ENCODE assay signal across 8 cellular contexts in the genomic region with DNA sequence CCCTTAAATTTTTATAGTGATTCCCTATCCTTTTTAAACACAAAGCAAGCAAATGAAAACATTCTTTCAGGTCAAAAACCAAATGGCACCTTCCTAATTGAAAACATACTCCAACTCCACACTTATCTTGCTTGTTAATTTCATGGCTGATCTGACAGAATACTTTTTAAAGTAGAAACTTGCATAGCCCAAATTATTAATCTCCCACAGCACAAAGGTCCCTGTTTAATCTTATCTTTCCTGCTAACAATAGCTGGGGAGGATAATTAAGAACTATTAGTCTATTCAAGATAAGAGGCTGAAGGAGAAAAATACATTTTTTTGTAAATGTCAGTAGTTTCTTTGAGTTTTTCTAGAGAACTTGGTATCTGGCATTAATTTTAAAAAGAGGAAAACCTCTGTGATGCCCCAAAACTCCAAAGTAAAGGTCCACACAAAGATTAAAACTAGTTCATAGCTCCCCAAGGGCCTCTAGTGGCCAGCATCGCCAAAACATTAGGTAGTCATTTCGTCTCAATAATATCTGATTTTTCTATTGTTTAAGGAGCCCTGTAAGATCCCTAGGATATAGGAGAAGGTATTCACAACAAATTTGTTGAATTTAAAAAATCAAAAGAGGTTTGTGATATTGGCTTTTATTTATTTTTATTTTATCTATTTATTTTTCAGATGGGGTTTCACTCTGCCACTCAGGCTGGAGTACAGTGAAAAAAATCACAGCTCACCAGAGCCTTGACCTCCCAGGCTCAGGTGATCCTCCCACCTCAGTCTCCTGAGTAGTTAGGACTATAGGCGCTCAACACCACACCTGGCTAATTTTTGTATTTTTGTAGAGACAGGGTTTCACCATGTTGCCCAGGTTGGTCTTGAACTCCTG. TPM values are rescaled to one million over a fixed set of nuclear protein-coding genes. Genes with fewer than 3 reads are reported as not detected.
A peak's percentile ranks its signal among the peaks of the same experiment; 100 is the strongest.
DNase-seq lines count a peak whose midpoint lies in the region; ATAC-seq and TF ChIP-seq lines count a peak whose summit lies in the region.

No MANE protein-coding gene starts in this region.

- H3K27me3 Mint-ChIP-seq in progenitor cell of endocrine pancreas: peaks cover 16% of the 10 kb centered on the region

- peaks cover 0 to 9% (median 2%) of the 10 kb centered on the region in 12 donors for H3K4me1 ChIP-seq in heart left ventricle

- TF ChIP-seq POLR2A in heart left ventricle (IDR thresholded peaks at IDR 0.05): no peak

- H3K27me3 ChIP-seq in heart left ventricle: no peaks in the 10 kb centered on the region

- TF ChIP-seq CTCF in heart left ventricle (IDR thresholded peaks at IDR 0.05) (peak in 11 of 12 donors; percentile 32 to 70 (median 55)), foreskin fibroblast (IDR thresholded peaks at IDR 0.05; ENCODE audit: low read depth, low read length) (peak; percentile 74), progenitor cell of endocrine pancreas (IDR thresholded peaks at IDR 0.05; ENCODE audit: unreplicated experiment) (peak; percentile 69)

- H3K4me3 ChIP-seq in heart left ventricle (no peak overlapping the region), foreskin fibroblast (ENCODE audit: low read depth in 1 of 2, low read length in 2 of 2) (no peak overlapping the region)

- H3K36me3 Mint-ChIP-seq in progenitor cell of endocrine pancreas (ENCODE audit: insufficient read depth): no peaks in the 10 kb centered on the region

- H3K27ac ChIP-seq in heart left ventricle: no peak overlapping the region

- no peaks in the 10 kb centered on the region for H3K9me3 ChIP-seq in heart left ventricle

- 33 to 41% (median 37%) methylated on average over 3 of the region's 3 CpGs for WGBS in heart left ventricle, 4 donors

- ATAC-seq in heart left ventricle (peak in 2 of 4 donors; percentile 34 to 43), Right ventricle myocardium inferior (no peak), HG02610 (IDR thresholded peaks at IDR 0.05; ENCODE audit: unreplicated experiment) (no peak), HG02571 (IDR thresholded peaks at IDR 0.05; ENCODE audit: unreplicated experiment) (no peak)

- intact Hi-C loops in heart left ventricle (cut with DNase I) (loop anchor here (1.0 to 10.0 kb wide), 10 partner anchors 218 to 328 kb away; no protein-coding TSS in a partner anchor), Right ventricle myocardium inferior (cut with DNase I) (loop anchor here (5.0 kb wide), 2 partner anchors 286 to 326 kb away; no protein-coding TSS in a partner anchor)

- H3K36me3 ChIP-seq in heart left ventricle: no peaks in the 10 kb centered on the region

- DNase-seq in heart left ventricle (peak in 1 of 5 donors; percentile 32), Right ventricle myocardium inferior (ENCODE audit: missing footprints) (no peak), NCI-H1694 treated with DMSO at 0.1 percent for 48 hours (lab: John Stamatoyannopoulos, UW) (peak; percentile 29), activated T-cell treated with anti-CD3 and anti-CD28 coated beads for 4 hours (peak; percentile 23), foreskin fibroblast (peak; percentile 45 to 79), progenitor cell of endocrine pancreas (ENCODE audit: low spot score, unreplicated experiment) (no peak)

- peaks cover 8% of the 10 kb centered on the region for H3K4me1 Mint-ChIP-seq in progenitor cell of endocrine pancreas (ENCODE audit: low read depth)

- H3K9me3 Mint-ChIP-seq in progenitor cell of endocrine pancreas (ENCODE audit: low read depth): no peaks in the 10 kb centered on the region

- peak overlapping the region; percentile 25 for H3K27ac Mint-ChIP-seq in progenitor cell of endocrine pancreas

- no peak overlapping the region for H3K4me3 Mint-ChIP-seq in progenitor cell of endocrine pancreas (ENCODE audit: low read depth)

RNA-seq across cellular contexts. Expression of a gene that starts 14.7 kb away (rescaled TPM):
- total RNA-seq in heart left ventricle (1 to 10 TPM; 1.7 to 5.4 (median 4.1) TPM), Right ventricle myocardium inferior (1.9 TPM), progenitor cell of endocrine pancreas (1.3 and 2.3 TPM in 2 replicates)
- polyA plus RNA-seq in heart left ventricle: 1 to 10 TPM in 1 of 2 donors, under 1 TPM in 1; 0.61 to 2.8 TPM

RNA-seq across cellular contexts. Expression of a gene that starts 15.0 kb away (rescaled TPM):
- 10 to 100 TPM in 1 of 9 donors, 1 to 10 TPM in 8; 6.2 to 11.1 (median 8.3) TPM for total RNA-seq in heart left ventricle
- 10 to 100 TPM in 1 of 2 donors, 1 to 10 TPM in 1; 6.8 to 16.9 TPM for polyA plus RNA-seq in heart left ventricle
- 7.6 TPM for total RNA-seq in Right ventricle myocardium inferior
- 13.2 and 15.2 TPM in 2 replicates for total RNA-seq in progenitor cell of endocrine pancreas

RNA-seq across cellular contexts. Expression of a gene that starts 15.0 kb away (rescaled TPM):
- total RNA-seq in heart left ventricle: 1 to 10 TPM; 4.5 to 8.1 (median 5.6) TPM
- 1 to 10 TPM; 1.3 to 5.6 TPM for polyA plus RNA-seq in heart left ventricle
- 5.6 TPM for total RNA-seq in Right ventricle myocardium inferior
- 15.7 and 16.0 TPM in 2 replicates for total RNA-seq in progenitor cell of endocrine pancreas

RNA-seq across cellular contexts. Expression of a gene that starts 48.4 kb away (rescaled TPM):
- total RNA-seq in heart left ventricle (10 to 100 TPM in 2 of 9 donors, 1 to 10 TPM in 7; 1.9 to 27.6 (median 5.4) TPM), Right ventricle myocardium inferior (4.2 TPM), progenitor cell of endocrine pancreas (82.2 and 87.4 TPM in 2 replicates)
- polyA plus RNA-seq in heart left ventricle: 1 to 10 TPM; 2.1 to 3.2 TPM

RNA-seq across cellular contexts. Expression of a gene that starts 55.5 kb away (rescaled TPM):
- total RNA-seq in heart left ventricle (1 to 10 TPM; 1.3 to 8.4 (median 5.5) TPM), Right ventricle myocardium inferior (4.9 TPM), progenitor cell of endocrine pancreas (38.4 and 39.9 TPM in 2 replicates)
- polyA plus RNA-seq in heart left ventricle: 1 to 10 TPM; 1.7 to 3.2 TPM

Comparison
In these comparisons a context has a peak if more than half of its experiments do, and no peak if none do; other contexts are left out.
1. DNase-seq: peak in NCI-H1694 treated with DMSO at 0.1 percent for 48 hours (single experiment), activated T-cell treated with anti-CD3 and anti-CD28 coated beads for 4 hours (single experiment) and foreskin fibroblast (2 of 2); none in Right ventricle myocardium inferior (single experiment) and progenitor cell of endocrine pancreas (single experiment).
2. Peak in every context shown above with its lines, with median percentiles within 50 percentile points of each other: CTCF ChIP-seq.